ENCODE assay signal across 8 cellular contexts in genomic region chr5:135398855-135399837, GRCh38. TPM values are rescaled to one million over a fixed set of nuclear protein-coding genes. Genes with fewer than 3 reads are reported as not detected.
DNase-seq lines count a peak whose midpoint lies in the region; ATAC-seq and TF ChIP-seq lines count a peak whose summit lies in the region.

TSS of gene MACROH2A1 (minus strand) at chr5:135399231. CDS start at chr5:135389093, 10,138 bp downstream.

- no peaks in the 10 kb centered on the region for H3K27me3 ChIP-seq in dorsolateral prefrontal cortex

- H3K4me3 ChIP-seq in AG10803 (ENCODE audit: low read length) (peak within 1 kb of the TSS; percentile 87), dorsolateral prefrontal cortex (peak within 1 kb of the TSS; percentile 58 to 98 (median 93)), lower leg skin (ENCODE audit: low read depth, poor library complexity, severe bottlenecking) (peak within 1 kb of the TSS; percentile 86)

- intact Hi-C loops in dorsolateral prefrontal cortex (cut with DNase I) (no loop called here), lower leg skin (cut with DNase I; ENCODE audit: low total_unique reads) (no loop called here)

- no peak for TF ChIP-seq POLR2A in lower leg skin (IDR thresholded peaks at IDR 0.05)

- peak within 1 kb of the TSS; percentile 26 to 96 (median 90) for H3K27ac ChIP-seq in dorsolateral prefrontal cortex

- peak; percentile 85 for ATAC-seq in GM18907 (IDR thresholded peaks at IDR 0.05; ENCODE audit: unreplicated experiment)
- peak; percentile 83 for ATAC-seq in HG03135 (IDR thresholded peaks at IDR 0.05; ENCODE audit: unreplicated experiment)

- TF ChIP-seq CTCF in AG10803 (conservative IDR thresholded peaks at IDR 0.05; ENCODE audit: low read length), result no peak
- TF ChIP-seq CTCF in dorsolateral prefrontal cortex (IDR thresholded peaks at IDR 0.05 in 54 of 56, conservative IDR thresholded peaks at IDR 0.05 in 2 of 56; ENCODE audit: low read depth in 1 of 56, partially characterized antibody in 56 of 56), result peak in 37 of 56 donors; percentile 9 to 63 (median 26)
- no peak for TF ChIP-seq CTCF in lower leg skin (IDR thresholded peaks at IDR 0.05)

- DNase-seq in AG10803 (ENCODE audit: low read depth) (peak; percentile 86), NCI-H69 (lab: John Stamatoyannopoulos, UW) (peak; percentile 95), dorsolateral prefrontal cortex (peak; percentile 79 to 93 (median 87)), lower leg skin (ENCODE audit: low spot score in 2 of 2) (peak; percentile 78 to 97)
- DNase-seq in activated CD4-positive, alpha-beta T cell treated with anti-CD3 and anti-CD28 coated beads, Interleukin-2, amount 50 U/mL, for 48 hours, result peak; percentile 83 to 85
- DNase-seq in stimulated activated CD4-positive, alpha-beta T cell treated with anti-CD3 and anti-CD28 coated beads, Interleukin-4, amount 100 ng/mL, for 48 hours (ENCODE audit: low read depth in 2 of 2), result peak; percentile 73 to 80

- 1 to 5% methylated on average over 35 to 75 of the region's 111 CpGs for WGBS in lower leg skin, 2 donors

RNA-seq across cellular contexts. Expression of gene MACROH2A1, which starts in this region (rescaled TPM):
- total RNA-seq in dorsolateral prefrontal cortex (100 to 1,000 TPM in 119 of 120 experiments, 10 to 100 TPM in 1; 95.0 to 158 (median 124) TPM), lower leg skin (100 to 1,000 TPM; 196 to 234 (median 208) TPM)

Comparison
In these comparisons a context has a peak if more than half of its experiments do, and no peak if none do; other contexts are left out.
1. Peak in every context shown above with its lines: DNase-seq, ATAC-seq, H3K4me3 ChIP-seq and H3K27ac ChIP-seq.
2. CTCF ChIP-seq: peak in dorsolateral prefrontal cortex (37 of 56); none in AG10803 (single experiment) and lower leg skin (0 of 3).